ENCODE assay signal across 10 cellular contexts in genomic region chr2:28626891-28627421, GRCh38.
DNase-seq lines count a peak whose midpoint lies in the region; ATAC-seq and TF ChIP-seq lines count a peak whose summit lies in the region.
"Had no signal": no experiment of that assay in that cellular context is flagged by ENCODE, and none has a peak within 500 bp of the region (broad histone marks: within the 10 kb centered on the region; RNA-seq: fewer than 3 reads in every experiment).

No MANE protein-coding gene starts in this region.

- H3K36me3 Mint-ChIP-seq in HFFc6 (ENCODE audit: low read depth) = no peaks in the 10 kb centered on the region
- H3K36me3 Mint-ChIP-seq in activated naive CD8-positive, alpha-beta T cell treated with anti-CD3 and anti-CD28 coated beads, Interleukin-2, amount 50 U/mL, for 24 hours (ENCODE audit: low read depth) = no peaks in the 10 kb centered on the region
- no peaks in the 10 kb centered on the region for H3K36me3 Mint-ChIP-seq in immature natural killer cell

- no peak overlapping the region for H2AFZ ChIP-seq in smooth muscle cell (ENCODE audit: low read depth)

- H3K27ac Mint-ChIP-seq in HFFc6 (peak overlapping the region; percentile 38; the same call in 1 of the 2 replicates), immature natural killer cell (peak overlapping the region in 4 of 6 donors; percentile 10 to 86 (median 57))
- peak overlapping the region; percentile 73 for H3K27ac Mint-ChIP-seq in activated naive CD8-positive, alpha-beta T cell treated with anti-CD3 and anti-CD28 coated beads, Interleukin-2, amount 50 U/mL, for 24 hours

- no peaks in the 10 kb centered on the region for H3K36me3 ChIP-seq in smooth muscle cell (ENCODE audit: low read depth)

- peaks cover 15% of the 10 kb centered on the region for H3F3A ChIP-seq in smooth muscle cell (ENCODE audit: low read depth)

- H3K4me3 ChIP-seq in smooth muscle cell (no peak overlapping the region), dorsolateral prefrontal cortex (no peak overlapping the region)

- intact Hi-C loops in dorsolateral prefrontal cortex (cut with DNase I) = loop anchor here in 1 of 2 donors (10.0 kb wide), 1 partner anchor 128 kb away; the partner anchor contains the start of gene PPP1CB

- H3K4me3 Mint-ChIP-seq in HFFc6 (no peak overlapping the region), immature natural killer cell (no peak overlapping the region)
- no peak overlapping the region for H3K4me3 Mint-ChIP-seq in activated naive CD8-positive, alpha-beta T cell treated with anti-CD3 and anti-CD28 coated beads, Interleukin-2, amount 50 U/mL, for 24 hours

- H3K4me1 ChIP-seq in smooth muscle cell (ENCODE audit: low read depth) = peaks cover 19% of the 10 kb centered on the region

- H3K4me2 ChIP-seq in smooth muscle cell = peak overlapping the region; percentile 40

- WGBS in smooth muscle cell (ENCODE audit: low lambda C conversion rate) = 62% methylated on average over 7 of the region's 7 CpGs

- H3K4me1 Mint-ChIP-seq in HFFc6 (ENCODE audit: low read depth) (peaks cover 30% of the 10 kb centered on the region), immature natural killer cell (peaks cover 45 to 48% of the 10 kb centered on the region in 2 donors)
- peaks cover 63% of the 10 kb centered on the region for H3K4me1 Mint-ChIP-seq in activated naive CD8-positive, alpha-beta T cell treated with anti-CD3 and anti-CD28 coated beads, Interleukin-2, amount 50 U/mL, for 24 hours

- no peak for ATAC-seq in activated naive CD8-positive, alpha-beta T cell treated with anti-CD3 and anti-CD28 coated beads, Interleukin-2, amount 50 U/mL, for 24 hours
- ATAC-seq: HepG2 had no signal

- H3K27me3 Mint-ChIP-seq in HFFc6 (ENCODE audit: insufficient read depth) = peaks cover 3% of the 10 kb centered on the region; the same call in 1 of the 2 replicates
- no peaks in the 10 kb centered on the region for H3K27me3 Mint-ChIP-seq in activated naive CD8-positive, alpha-beta T cell treated with anti-CD3 and anti-CD28 coated beads, Interleukin-2, amount 50 U/mL, for 24 hours
- peaks cover under 1 to 10% (median 2%) of the 10 kb centered on the region in 3 donors for H3K27me3 Mint-ChIP-seq in immature natural killer cell (ENCODE audit: low read depth in 3 of 3)

- no peaks in the 10 kb centered on the region for H3K79me2 ChIP-seq in smooth muscle cell (ENCODE audit: low read depth)

- TF ChIP-seq CTCF in HFFc6 (IDR thresholded peaks at IDR 0.05) (no peak), smooth muscle cell (IDR thresholded peaks at IDR 0.05; ENCODE audit: borderline replicate concordance, insufficient read depth, poor library complexity, severe bottlenecking) (no peak), dorsolateral prefrontal cortex (IDR thresholded peaks at IDR 0.05 in 54 of 56, conservative IDR thresholded peaks at IDR 0.05 in 2 of 56; ENCODE audit: low read depth in 1 of 56, partially characterized antibody in 56 of 56) (no peak)

- no peak overlapping the region for H3K9ac ChIP-seq in smooth muscle cell (ENCODE audit: low read depth)

- H3K9me3 Mint-ChIP-seq in HFFc6 (no peaks in the 10 kb centered on the region), immature natural killer cell (no peaks in the 10 kb centered on the region)
- no peaks in the 10 kb centered on the region for H3K9me3 Mint-ChIP-seq in activated naive CD8-positive, alpha-beta T cell treated with anti-CD3 and anti-CD28 coated beads, Interleukin-2, amount 50 U/mL, for 24 hours

- no peaks in the 10 kb centered on the region for H4K20me1 ChIP-seq in smooth muscle cell (ENCODE audit: low read depth)

- H3K9me3 ChIP-seq in smooth muscle cell (replicated peaks; ENCODE audit: low read depth) = no peaks in the 10 kb centered on the region

- H3K27me3 ChIP-seq in smooth muscle cell (ENCODE audit: low read depth) (no peaks in the 10 kb centered on the region), dorsolateral prefrontal cortex (no peaks in the 10 kb centered on the region)

- DNase-seq in HFFc6 = no peak
- DNase-seq in activated naive CD8-positive, alpha-beta T cell treated with anti-CD3 and anti-CD28 coated beads, Interleukin-2, amount 50 U/mL, for 24 hours = no peak
- no peak for DNase-seq in immature natural killer cell
- DNase-seq in smooth muscle cell (lab: John Stamatoyannopoulos, UW; ENCODE audit: unreplicated experiment) = no peak
- DNase-seq in iPS-NIHi11 (ENCODE audit: low spot score) = no peak
- DNase-seq in dorsolateral prefrontal cortex = no peak
- DNase-seq in NCI-H345 (lab: John Stamatoyannopoulos, UW) = no peak
- no peak for DNase-seq in SHP77 treated with DMSO at 0.1 percent for 48 hours (lab: John Stamatoyannopoulos, UW)
- DNase-seq: NCI-H774 had no signal

- no peak overlapping the region for H3K27ac ChIP-seq in smooth muscle cell (ENCODE audit: low read depth)
- peak overlapping the region in 12 of 59 donors; percentile 3 to 89 (median 56) for H3K27ac ChIP-seq in dorsolateral prefrontal cortex
